Comparison of ENCODE assay signal across 3 cellular contexts in genomic region chr9:92019658-92020057, GRCh38.
TF ChIP-seq lines count a peak whose summit lies in the region.

No MANE protein-coding gene starts in this region.

TF ChIP-seq in A549, 52 proteins besides CTCF, POLR2A, EP300 and RAD21:
- TF ChIP-seq RNF2 (IDR thresholded peaks at IDR 0.05; ENCODE audit: borderline replicate concordance, low read depth): no peak
- TF ChIP-seq ZNF302 (CRISPR knock-in tag; IDR thresholded peaks at IDR 0.05): no peak
- TF ChIP-seq RCOR1 (IDR thresholded peaks at IDR 0.05; ENCODE audit: low read depth, low read length): no peak
- no peak for TF ChIP-seq ZSCAN20 (CRISPR knock-in tag; IDR thresholded peaks at IDR 0.05)
- no peak for TF ChIP-seq KDM1A (IDR thresholded peaks at IDR 0.05; ENCODE audit: low read depth)
- TF ChIP-seq MYC (IDR thresholded peaks at IDR 0.05; ENCODE audit: borderline replicate concordance, low read length): no peak
TF ChIP-seq in A549: peak in this region for 0.

TF ChIP-seq in GM23338, 12 proteins besides CTCF, POLR2A, EP300 and RAD21:
- TF ChIP-seq EZH2phosphoT487 (IDR thresholded peaks at IDR 0.05; ENCODE audit: unreplicated experiment) (no peak), ZNF462 (CRISPR knock-in tag; IDR thresholded peaks at IDR 0.05) (no peak), ZNF331 (CRISPR knock-in tag; IDR thresholded peaks at IDR 0.05; ENCODE audit: low read depth) (no peak), CREB1 (CRISPR knock-in tag; IDR thresholded peaks at IDR 0.05; ENCODE audit: low read depth) (no peak)

TF ChIP-seq in H1, 55 proteins besides CTCF, POLR2A, EP300 and RAD21:
- TF ChIP-seq NRF1 (IDR thresholded peaks at IDR 0.05; ENCODE audit: low read depth, low read length): no peak
- TF ChIP-seq KDM5A (IDR thresholded peaks at IDR 0.05; ENCODE audit: low read length): no peak
- TF ChIP-seq, protein P1, sequence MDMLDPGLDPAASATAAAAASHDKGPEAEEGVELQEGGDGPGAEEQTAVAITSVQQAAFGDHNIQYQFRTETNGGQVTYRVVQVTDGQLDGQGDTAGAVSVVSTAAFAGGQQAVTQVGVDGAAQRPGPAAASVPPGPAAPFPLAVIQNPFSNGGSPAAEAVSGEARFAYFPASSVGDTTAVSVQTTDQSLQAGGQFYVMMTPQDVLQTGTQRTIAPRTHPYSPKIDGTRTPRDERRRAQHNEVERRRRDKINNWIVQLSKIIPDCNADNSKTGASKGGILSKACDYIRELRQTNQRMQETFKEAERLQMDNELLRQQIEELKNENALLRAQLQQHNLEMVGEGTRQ (IDR thresholded peaks at IDR 0.05; ENCODE audit: low read length): no peak
- no peak for TF ChIP-seq YY1 (IDR thresholded peaks at IDR 0.05; ENCODE audit: low read depth, low read length)
- no peak for TF ChIP-seq SP1 (IDR thresholded peaks at IDR 0.05; ENCODE audit: low read depth, low read length)
- TF ChIP-seq, protein P2, sequence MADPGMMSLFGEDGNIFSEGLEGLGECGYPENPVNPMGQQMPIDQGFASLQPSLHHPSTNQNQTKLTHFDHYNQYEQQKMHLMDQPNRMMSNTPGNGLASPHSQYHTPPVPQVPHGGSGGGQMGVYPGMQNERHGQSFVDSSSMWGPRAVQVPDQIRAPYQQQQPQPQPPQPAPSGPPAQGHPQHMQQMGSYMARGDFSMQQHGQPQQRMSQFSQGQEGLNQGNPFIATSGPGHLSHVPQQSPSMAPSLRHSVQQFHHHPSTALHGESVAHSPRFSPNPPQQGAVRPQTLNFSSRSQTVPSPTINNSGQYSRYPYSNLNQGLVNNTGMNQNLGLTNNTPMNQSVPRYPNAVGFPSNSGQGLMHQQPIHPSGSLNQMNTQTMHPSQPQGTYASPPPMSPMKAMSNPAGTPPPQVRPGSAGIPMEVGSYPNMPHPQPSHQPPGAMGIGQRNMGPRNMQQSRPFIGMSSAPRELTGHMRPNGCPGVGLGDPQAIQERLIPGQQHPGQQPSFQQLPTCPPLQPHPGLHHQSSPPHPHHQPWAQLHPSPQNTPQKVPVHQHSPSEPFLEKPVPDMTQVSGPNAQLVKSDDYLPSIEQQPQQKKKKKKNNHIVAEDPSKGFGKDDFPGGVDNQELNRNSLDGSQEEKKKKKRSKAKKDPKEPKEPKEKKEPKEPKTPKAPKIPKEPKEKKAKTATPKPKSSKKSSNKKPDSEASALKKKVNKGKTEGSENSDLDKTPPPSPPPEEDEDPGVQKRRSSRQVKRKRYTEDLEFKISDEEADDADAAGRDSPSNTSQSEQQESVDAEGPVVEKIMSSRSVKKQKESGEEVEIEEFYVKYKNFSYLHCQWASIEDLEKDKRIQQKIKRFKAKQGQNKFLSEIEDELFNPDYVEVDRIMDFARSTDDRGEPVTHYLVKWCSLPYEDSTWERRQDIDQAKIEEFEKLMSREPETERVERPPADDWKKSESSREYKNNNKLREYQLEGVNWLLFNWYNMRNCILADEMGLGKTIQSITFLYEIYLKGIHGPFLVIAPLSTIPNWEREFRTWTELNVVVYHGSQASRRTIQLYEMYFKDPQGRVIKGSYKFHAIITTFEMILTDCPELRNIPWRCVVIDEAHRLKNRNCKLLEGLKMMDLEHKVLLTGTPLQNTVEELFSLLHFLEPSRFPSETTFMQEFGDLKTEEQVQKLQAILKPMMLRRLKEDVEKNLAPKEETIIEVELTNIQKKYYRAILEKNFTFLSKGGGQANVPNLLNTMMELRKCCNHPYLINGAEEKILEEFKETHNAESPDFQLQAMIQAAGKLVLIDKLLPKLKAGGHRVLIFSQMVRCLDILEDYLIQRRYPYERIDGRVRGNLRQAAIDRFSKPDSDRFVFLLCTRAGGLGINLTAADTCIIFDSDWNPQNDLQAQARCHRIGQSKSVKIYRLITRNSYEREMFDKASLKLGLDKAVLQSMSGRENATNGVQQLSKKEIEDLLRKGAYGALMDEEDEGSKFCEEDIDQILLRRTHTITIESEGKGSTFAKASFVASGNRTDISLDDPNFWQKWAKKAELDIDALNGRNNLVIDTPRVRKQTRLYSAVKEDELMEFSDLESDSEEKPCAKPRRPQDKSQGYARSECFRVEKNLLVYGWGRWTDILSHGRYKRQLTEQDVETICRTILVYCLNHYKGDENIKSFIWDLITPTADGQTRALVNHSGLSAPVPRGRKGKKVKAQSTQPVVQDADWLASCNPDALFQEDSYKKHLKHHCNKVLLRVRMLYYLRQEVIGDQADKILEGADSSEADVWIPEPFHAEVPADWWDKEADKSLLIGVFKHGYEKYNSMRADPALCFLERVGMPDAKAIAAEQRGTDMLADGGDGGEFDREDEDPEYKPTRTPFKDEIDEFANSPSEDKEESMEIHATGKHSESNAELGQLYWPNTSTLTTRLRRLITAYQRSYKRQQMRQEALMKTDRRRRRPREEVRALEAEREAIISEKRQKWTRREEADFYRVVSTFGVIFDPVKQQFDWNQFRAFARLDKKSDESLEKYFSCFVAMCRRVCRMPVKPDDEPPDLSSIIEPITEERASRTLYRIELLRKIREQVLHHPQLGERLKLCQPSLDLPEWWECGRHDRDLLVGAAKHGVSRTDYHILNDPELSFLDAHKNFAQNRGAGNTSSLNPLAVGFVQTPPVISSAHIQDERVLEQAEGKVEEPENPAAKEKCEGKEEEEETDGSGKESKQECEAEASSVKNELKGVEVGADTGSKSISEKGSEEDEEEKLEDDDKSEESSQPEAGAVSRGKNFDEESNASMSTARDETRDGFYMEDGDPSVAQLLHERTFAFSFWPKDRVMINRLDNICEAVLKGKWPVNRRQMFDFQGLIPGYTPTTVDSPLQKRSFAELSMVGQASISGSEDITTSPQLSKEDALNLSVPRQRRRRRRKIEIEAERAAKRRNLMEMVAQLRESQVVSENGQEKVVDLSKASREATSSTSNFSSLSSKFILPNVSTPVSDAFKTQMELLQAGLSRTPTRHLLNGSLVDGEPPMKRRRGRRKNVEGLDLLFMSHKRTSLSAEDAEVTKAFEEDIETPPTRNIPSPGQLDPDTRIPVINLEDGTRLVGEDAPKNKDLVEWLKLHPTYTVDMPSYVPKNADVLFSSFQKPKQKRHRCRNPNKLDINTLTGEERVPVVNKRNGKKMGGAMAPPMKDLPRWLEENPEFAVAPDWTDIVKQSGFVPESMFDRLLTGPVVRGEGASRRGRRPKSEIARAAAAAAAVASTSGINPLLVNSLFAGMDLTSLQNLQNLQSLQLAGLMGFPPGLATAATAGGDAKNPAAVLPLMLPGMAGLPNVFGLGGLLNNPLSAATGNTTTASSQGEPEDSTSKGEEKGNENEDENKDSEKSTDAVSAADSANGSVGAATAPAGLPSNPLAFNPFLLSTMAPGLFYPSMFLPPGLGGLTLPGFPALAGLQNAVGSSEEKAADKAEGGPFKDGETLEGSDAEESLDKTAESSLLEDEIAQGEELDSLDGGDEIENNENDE (IDR thresholded peaks at IDR 0.05; ENCODE audit: insufficient replicate concordance, low read length): no peak
- no peak for TF ChIP-seq GTF2F1 (IDR thresholded peaks at IDR 0.05; ENCODE audit: borderline replicate concordance, low read depth, low read length)
- TF ChIP-seq MAFK (IDR thresholded peaks at IDR 0.05; ENCODE audit: low read depth, low read length): no peak
